1 cellular context compared by ENCODE assay signal in the genomic region with DNA sequence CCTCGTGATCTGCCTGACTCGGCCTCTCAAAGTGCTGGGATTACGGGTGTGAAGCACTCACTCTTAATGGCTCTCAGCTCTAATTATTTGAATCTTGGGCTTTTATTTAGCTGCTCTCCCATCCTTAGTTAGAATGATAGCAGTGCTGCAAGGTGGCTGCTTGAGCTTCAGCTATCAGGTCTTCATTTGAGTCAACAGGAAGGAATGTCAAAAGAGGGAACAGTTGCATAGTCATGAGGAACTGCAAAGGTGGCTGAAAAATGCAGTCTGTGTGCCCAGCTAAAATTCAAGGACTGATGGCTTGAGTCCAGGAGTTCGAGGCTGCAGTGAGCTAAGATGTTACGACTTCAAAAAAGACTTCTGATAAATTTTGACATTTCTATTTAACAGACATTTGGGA.
TF ChIP-seq lines count a peak whose summit lies in the region.

No MANE protein-coding gene starts in this region.

TF ChIP-seq in WTC11, 78 proteins besides CTCF, POLR2A, EP300 and RAD21 (continued from another document):
- TF ChIP-seq, protein P1, sequence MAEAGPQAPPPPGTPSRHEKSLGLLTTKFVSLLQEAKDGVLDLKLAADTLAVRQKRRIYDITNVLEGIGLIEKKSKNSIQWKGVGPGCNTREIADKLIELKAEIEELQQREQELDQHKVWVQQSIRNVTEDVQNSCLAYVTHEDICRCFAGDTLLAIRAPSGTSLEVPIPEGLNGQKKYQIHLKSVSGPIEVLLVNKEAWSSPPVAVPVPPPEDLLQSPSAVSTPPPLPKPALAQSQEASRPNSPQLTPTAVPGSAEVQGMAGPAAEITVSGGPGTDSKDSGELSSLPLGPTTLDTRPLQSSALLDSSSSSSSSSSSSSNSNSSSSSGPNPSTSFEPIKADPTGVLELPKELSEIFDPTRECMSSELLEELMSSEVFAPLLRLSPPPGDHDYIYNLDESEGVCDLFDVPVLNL (CRISPR knock-in tag; IDR thresholded peaks at IDR 0.05; ENCODE audit: borderline replicate concordance, low read depth) = no peak
- TF ChIP-seq, protein P2, sequence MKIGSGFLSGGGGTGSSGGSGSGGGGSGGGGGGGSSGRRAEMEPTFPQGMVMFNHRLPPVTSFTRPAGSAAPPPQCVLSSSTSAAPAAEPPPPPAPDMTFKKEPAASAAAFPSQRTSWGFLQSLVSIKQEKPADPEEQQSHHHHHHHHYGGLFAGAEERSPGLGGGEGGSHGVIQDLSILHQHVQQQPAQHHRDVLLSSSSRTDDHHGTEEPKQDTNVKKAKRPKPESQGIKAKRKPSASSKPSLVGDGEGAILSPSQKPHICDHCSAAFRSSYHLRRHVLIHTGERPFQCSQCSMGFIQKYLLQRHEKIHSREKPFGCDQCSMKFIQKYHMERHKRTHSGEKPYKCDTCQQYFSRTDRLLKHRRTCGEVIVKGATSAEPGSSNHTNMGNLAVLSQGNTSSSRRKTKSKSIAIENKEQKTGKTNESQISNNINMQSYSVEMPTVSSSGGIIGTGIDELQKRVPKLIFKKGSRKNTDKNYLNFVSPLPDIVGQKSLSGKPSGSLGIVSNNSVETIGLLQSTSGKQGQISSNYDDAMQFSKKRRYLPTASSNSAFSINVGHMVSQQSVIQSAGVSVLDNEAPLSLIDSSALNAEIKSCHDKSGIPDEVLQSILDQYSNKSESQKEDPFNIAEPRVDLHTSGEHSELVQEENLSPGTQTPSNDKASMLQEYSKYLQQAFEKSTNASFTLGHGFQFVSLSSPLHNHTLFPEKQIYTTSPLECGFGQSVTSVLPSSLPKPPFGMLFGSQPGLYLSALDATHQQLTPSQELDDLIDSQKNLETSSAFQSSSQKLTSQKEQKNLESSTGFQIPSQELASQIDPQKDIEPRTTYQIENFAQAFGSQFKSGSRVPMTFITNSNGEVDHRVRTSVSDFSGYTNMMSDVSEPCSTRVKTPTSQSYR (CRISPR knock-in tag; IDR thresholded peaks at IDR 0.05) = no peak
- TF ChIP-seq, protein P3, sequence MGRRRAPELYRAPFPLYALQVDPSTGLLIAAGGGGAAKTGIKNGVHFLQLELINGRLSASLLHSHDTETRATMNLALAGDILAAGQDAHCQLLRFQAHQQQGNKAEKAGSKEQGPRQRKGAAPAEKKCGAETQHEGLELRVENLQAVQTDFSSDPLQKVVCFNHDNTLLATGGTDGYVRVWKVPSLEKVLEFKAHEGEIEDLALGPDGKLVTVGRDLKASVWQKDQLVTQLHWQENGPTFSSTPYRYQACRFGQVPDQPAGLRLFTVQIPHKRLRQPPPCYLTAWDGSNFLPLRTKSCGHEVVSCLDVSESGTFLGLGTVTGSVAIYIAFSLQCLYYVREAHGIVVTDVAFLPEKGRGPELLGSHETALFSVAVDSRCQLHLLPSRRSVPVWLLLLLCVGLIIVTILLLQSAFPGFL (CRISPR knock-in tag; IDR thresholded peaks at IDR 0.05; ENCODE audit: borderline replicate concordance) = no peak
- TF ChIP-seq, protein P4, sequence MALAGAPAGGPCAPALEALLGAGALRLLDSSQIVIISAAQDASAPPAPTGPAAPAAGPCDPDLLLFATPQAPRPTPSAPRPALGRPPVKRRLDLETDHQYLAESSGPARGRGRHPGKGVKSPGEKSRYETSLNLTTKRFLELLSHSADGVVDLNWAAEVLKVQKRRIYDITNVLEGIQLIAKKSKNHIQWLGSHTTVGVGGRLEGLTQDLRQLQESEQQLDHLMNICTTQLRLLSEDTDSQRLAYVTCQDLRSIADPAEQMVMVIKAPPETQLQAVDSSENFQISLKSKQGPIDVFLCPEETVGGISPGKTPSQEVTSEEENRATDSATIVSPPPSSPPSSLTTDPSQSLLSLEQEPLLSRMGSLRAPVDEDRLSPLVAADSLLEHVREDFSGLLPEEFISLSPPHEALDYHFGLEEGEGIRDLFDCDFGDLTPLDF (CRISPR knock-in tag; IDR thresholded peaks at IDR 0.05) = no peak
- no peak for TF ChIP-seq ELF4 (CRISPR knock-in tag; IDR thresholded peaks at IDR 0.05; ENCODE audit: low read depth)
- TF ChIP-seq CBFB (CRISPR knock-in tag; IDR thresholded peaks at IDR 0.05; ENCODE audit: low read depth) = no peak
- TF ChIP-seq ZNF317 (CRISPR knock-in tag; IDR thresholded peaks at IDR 0.05; ENCODE audit: borderline replicate concordance, low read depth) = no peak
